In the genomic region with DNA sequence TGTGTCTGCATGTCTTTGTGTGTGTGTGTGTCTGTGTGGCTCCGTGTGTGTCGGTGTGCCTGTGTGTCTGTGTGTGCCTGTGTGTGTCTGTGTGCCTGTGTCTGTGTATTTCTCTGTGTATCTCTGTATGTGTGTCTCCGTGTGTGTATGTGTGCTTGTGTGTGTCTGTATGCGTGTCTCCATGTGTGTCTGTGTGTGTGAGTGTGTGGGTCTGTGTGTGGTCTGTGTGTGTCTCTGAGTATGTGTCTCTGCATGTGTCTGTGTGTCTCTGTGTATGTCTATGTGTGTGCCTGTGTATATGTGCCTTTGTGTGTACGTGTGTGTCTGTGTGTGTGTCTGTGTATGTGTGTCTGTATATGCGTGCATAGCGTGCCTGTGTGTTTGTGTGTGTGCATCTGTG, we compare ENCODE assay signal across 20 cellular contexts.
"Had no signal": no experiment of that assay in that cellular context is flagged by ENCODE, and none has a peak within 500 bp of the region (broad histone marks: within the 10 kb centered on the region; RNA-seq: fewer than 3 reads in every experiment).

No MANE protein-coding gene starts in this region.

- H3K4me2 ChIP-seq: smooth muscle cell had no signal

- H3K4me3 Mint-ChIP-seq: natural killer cell, neural crest cell had no signal

- H3K36me3 ChIP-seq: heart left ventricle, ovary, suprapubic skin, thyroid gland, upper lobe of left lung had no signal

- H3K4me1 ChIP-seq: heart left ventricle, suprapubic skin had no signal

- DNase-seq: cortex of kidney; dorsolateral prefrontal cortex; effector CD8-positive, alpha-beta T cell; heart left ventricle; hippocampal formation; left colon; left ventricle myocardium superior; mucosa of descending colon; natural killer cell; ovary; right cardiac atrium; stimulated activated CD4-positive, alpha-beta T cell treated with anti-CD3 and anti-CD28 coated beads, Interleukin-2, amount 100 ng/mL, for 48 hours; stimulated activated naive CD8-positive, alpha-beta T cell treated with anti-CD3 and anti-CD28 coated beads, Interleukin-15, Interleukin-2, amounts not matched to agents 100 U/mL and 50 U/mL, for 24 hours; thyroid gland had no signal

- H3K4me1 Mint-ChIP-seq: natural killer cell had no signal

- H3K27ac ChIP-seq: heart left ventricle, ovary, suprapubic skin, upper lobe of left lung had no signal

- H3K4me3 ChIP-seq: heart left ventricle, lung, mucosa of descending colon, ovary, smooth muscle cell, suprapubic skin, thyroid gland, upper lobe of left lung had no signal

- H3K27ac Mint-ChIP-seq: natural killer cell had no signal

- H3K9me3 Mint-ChIP-seq: natural killer cell, neural crest cell had no signal

- FAIRE-seq: frontal cortex had no signal

- ATAC-seq: left ventricle myocardium superior; stimulated activated naive CD8-positive, alpha-beta T cell treated with anti-CD3 and anti-CD28 coated beads, Interleukin-15, Interleukin-2, amounts not matched to agents 100 U/mL and 50 U/mL, for 24 hours had no signal

- H3K36me3 Mint-ChIP-seq: natural killer cell had no signal

- H3K27me3 ChIP-seq: dorsolateral prefrontal cortex, ovary, thyroid gland, upper lobe of left lung had no signal

- H3K9me3 ChIP-seq: heart left ventricle, mucosa of descending colon, ovary, suprapubic skin, thyroid gland, upper lobe of left lung had no signal
